ENCODE assay signal across 8 cellular contexts in the genomic region with DNA sequence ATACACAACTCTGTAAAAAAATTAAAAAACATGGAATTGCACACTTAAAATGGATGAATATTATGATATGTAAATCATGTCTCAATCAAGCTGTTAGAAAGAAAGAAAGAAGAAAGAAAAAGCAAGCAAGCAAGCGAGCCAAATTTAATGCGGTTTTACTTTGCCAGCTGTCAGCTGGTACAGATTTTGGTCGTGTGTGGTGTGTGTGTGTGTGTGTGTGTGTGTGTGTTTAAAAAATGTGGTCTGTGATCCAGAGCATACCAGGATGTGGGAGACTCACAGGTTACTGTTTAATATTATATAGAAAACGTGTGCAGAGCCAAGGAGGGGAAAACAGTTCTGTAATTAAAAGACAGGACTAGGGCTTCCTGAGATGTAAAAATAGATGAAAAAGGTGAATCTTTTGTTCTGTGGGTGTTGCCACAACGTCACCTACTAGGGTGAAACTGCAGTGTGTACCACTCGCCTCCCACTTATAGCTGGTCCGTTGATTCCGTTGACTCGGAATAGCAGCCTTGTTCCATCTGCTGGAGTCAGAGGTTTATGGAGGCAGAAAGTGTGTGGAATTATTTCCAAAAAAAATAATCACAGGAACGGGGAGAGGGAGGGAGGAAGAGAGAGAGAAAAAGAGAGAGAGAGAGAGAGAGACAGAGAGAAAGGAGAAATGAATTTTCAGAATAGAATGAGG.
DNase-seq lines count a peak whose midpoint lies in the region; TF ChIP-seq lines count a peak whose summit lies in the region.

No MANE protein-coding gene starts in this region.

- DNase-seq in stimulated activated CD4-positive, alpha-beta T cell treated with anti-CD3 and anti-CD28 coated beads, Interleukin-4, amount 100 ng/mL, for 1 hour = peak; percentile 23
- DNase-seq in stimulated activated CD4-positive, alpha-beta T cell treated with anti-CD3 and anti-CD28 coated beads, Interleukin-2, amount 100 ng/mL, for 48 hours = no peak
- DNase-seq in NCI-H2227 treated with DMSO at 0.1 percent for 48 hours (lab: John Stamatoyannopoulos, UW) (peak; percentile 17), ascending aorta (ENCODE audit: low spot score in 2 of 2) (no peak), neural crest cell (ENCODE audit: low read depth, low spot score) (no peak), KG1 (lab: John Stamatoyannopoulos, UW) (no peak), HEK293T (ENCODE audit: extremely low spot score) (no peak), COLO668 (lab: John Stamatoyannopoulos, UW; ENCODE audit: unreplicated experiment) (no peak)

- POLR2A ChIA-PET in HEK293T (lab: Yijun Ruan, JAX) = no interaction called here

- CTCF ChIA-PET in HEK293T (lab: Yijun Ruan, JAX) = no interaction called here

- peaks cover 0 to 16% of the 10 kb centered on the region in 2 donors for H3K4me1 ChIP-seq in ascending aorta

- peak overlapping the region; percentile 8 to 10 for H3K27ac ChIP-seq in ascending aorta

- intact Hi-C loops in ascending aorta (cut with DNase I) = loop anchor here (5.0 kb wide), 1 partner anchor 45 kb away; no protein-coding TSS in a partner anchor

- no peaks in the 10 kb centered on the region for H3K36me3 Mint-ChIP-seq in neural crest cell (ENCODE audit: low read depth)

- no peaks in the 10 kb centered on the region for H3K27me3 ChIP-seq in ascending aorta

- no peaks in the 10 kb centered on the region for H3K27me3 Mint-ChIP-seq in neural crest cell (ENCODE audit: low read depth)

- no peaks in the 10 kb centered on the region for H3K36me3 ChIP-seq in ascending aorta

- TF ChIP-seq CTCF in ascending aorta (IDR thresholded peaks at IDR 0.05) (no peak), neural crest cell (conservative IDR thresholded peaks at IDR 0.05) (no peak)

- H3K4me3 Mint-ChIP-seq in neural crest cell = no peak overlapping the region

- peak overlapping the region in 1 of 2 donors; percentile 44 for H3K4me3 ChIP-seq in ascending aorta

- H3K9me3 Mint-ChIP-seq in neural crest cell = no peaks in the 10 kb centered on the region

- H3K4me1 Mint-ChIP-seq in neural crest cell = peaks cover 33% of the 10 kb centered on the region

- no peaks in the 10 kb centered on the region for H3K9me3 ChIP-seq in ascending aorta

- H3K27ac Mint-ChIP-seq in neural crest cell (ENCODE audit: unreplicated experiment) = peak overlapping the region; percentile 61

TF ChIP-seq in HEK293T, 16 proteins besides CTCF, POLR2A, EP300 and RAD21:
- TF ChIP-seq TARDBP (IDR thresholded peaks at IDR 0.05) (no peak), LEF1 (IDR thresholded peaks at IDR 0.05; ENCODE audit: borderline replicate concordance) (no peak), ELF4 (IDR thresholded peaks at IDR 0.05) (no peak), SP1 (IDR thresholded peaks at IDR 0.05) (no peak), FOXA1 (IDR thresholded peaks at IDR 0.05) (no peak), ZNF384 (IDR thresholded peaks at IDR 0.05) (no peak)

Comparison
In these comparisons a context has a peak if more than half of its experiments do, and no peak if none do; other contexts are left out.
1. DNase-seq: peak in stimulated activated CD4-positive, alpha-beta T cell treated with anti-CD3 and anti-CD28 coated beads, Interleukin-4, amount 100 ng/mL, for 1 hour (single experiment) and NCI-H2227 treated with DMSO at 0.1 percent for 48 hours (single experiment); none in stimulated activated CD4-positive, alpha-beta T cell treated with anti-CD3 and anti-CD28 coated beads, Interleukin-2, amount 100 ng/mL, for 48 hours (0 of 2), ascending aorta (0 of 2), neural crest cell (single experiment), KG1 (single experiment), HEK293T (single experiment) and COLO668 (single experiment).